9 cellular contexts compared by ENCODE assay signal in the genomic region with DNA sequence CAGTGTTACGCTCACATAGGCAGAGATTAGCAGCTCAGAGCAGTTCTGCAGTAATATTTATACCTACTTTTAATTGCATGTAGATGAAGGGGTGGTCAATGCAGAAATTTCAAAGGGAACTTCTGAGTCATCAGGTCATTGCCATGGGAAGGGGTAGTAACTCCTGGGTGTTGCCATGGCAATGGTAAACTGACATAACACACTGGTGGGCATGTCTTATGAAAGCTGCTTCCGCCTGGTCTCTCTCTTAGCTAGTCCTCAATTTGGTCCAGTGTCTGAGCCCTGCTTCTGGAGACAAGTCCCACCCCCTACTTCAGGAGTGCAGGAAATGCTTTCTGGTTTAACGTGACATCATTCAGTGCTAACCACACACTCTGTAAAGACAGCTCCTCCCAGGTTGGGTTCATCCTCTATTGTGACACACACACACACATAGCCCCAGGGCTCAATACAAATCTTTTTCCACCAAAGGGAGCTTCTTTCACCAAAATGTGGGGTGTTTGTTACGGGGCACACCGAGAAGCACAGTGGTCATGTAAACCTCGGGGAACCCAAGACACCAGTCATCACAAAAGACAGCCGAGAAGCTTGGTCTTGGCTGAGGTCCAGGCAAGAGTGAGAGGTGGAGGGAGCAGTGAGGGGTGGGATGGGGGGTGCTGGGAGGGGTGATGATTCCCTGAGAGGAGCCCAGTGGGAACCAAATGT.
DNase-seq lines count a peak whose midpoint lies in the region; ATAC-seq, FAIRE-seq and TF ChIP-seq lines count a peak whose summit lies in the region.
"Had no signal": no experiment of that assay in that cellular context is flagged by ENCODE, and none has a peak within 500 bp of the region (broad histone marks: within the 10 kb centered on the region; RNA-seq: fewer than 3 reads in every experiment).

No MANE protein-coding gene starts in this region.

- FAIRE-seq in H1 (lab: Jason Lieb, UNC): no peak
- FAIRE-seq: TTC549 had no signal

- H4K91ac ChIP-seq in H1 (replicated peaks; ENCODE audit: insufficient read length, low read length): no peak overlapping the region

- H3K9ac ChIP-seq in H1 (replicated peaks in 1 of 4; ENCODE audit: extremely low read depth in 1 of 4, low read depth in 3 of 4, low read length in 3 of 4): no peak overlapping the region

- no peak overlapping the region for H3K18ac ChIP-seq in H1 (ENCODE audit: extremely low read depth, low read length)

- H3K4me1 ChIP-seq in DOHH2 (ENCODE audit: control insufficient read depth, low read length) (peaks cover 29% of the 10 kb centered on the region), H1 (replicated peaks in 1 of 4; ENCODE audit: control insufficient read depth in 3 of 4, insufficient read depth in 4 of 4, low read length in 3 of 4) (peaks cover 0 to 11% (median 4%) of the 10 kb centered on the region in 4 experiments; a peak in 3 of 7 replicates), gastrocnemius medialis (peaks cover 24 to 30% of the 10 kb centered on the region in 2 donors)

- in situ Hi-C loops in gastrocnemius medialis (cut with MboI; ENCODE audit: low sequenced_read_pairs in 4 of 4): no loop called here

- no peak overlapping the region for H4K5ac ChIP-seq in H1 (ENCODE audit: insufficient read length, low read depth, low read length)

- no peaks in the 10 kb centered on the region for H3K36me3 Mint-ChIP-seq in nephron progenitor cell (ENCODE audit: low read depth)

- H2BK15ac ChIP-seq in H1 (ENCODE audit: low read length): 0 out of 2 replicates have a peak overlapping the region, but pooled peaks have one; percentile 14

- H3K4me1 Mint-ChIP-seq in nephron progenitor cell: peaks cover 27% of the 10 kb centered on the region

- POLR2A ChIA-PET in H1 (lab: Charles Lee; ENCODE audit: partially characterized antibody): interaction anchor here (1.5 to 2.0 kb wide), 3 partner anchors 12 to 76 kb away, joined by 3 to 6 read pairs (median 5); no protein-coding TSS in a partner anchor

- H3K23me2 ChIP-seq in H1 (ENCODE audit: low read depth, low read length): no peaks in the 10 kb centered on the region; the same call in 1 of the 2 replicates

- no peaks in the 10 kb centered on the region for H3K9me3 ChIP-seq in DOHH2 (ENCODE audit: control insufficient read depth, insufficient read depth, low read length)
- peaks cover 0 to 5% of the 10 kb centered on the region in 2 experiments; a peak in 1 of 4 replicates for H3K9me3 ChIP-seq in H1 (ENCODE audit: insufficient read depth in 2 of 2, low read depth in 1 of 2, low read length in 1 of 2)
- no peaks in the 10 kb centered on the region for H3K9me3 ChIP-seq in gastrocnemius medialis

- H4K20me1 ChIP-seq in DOHH2 (ENCODE audit: control insufficient read depth, insufficient read depth, low read depth, low read length) (no peaks in the 10 kb centered on the region), H1 (replicated peaks in 1 of 2; ENCODE audit: control insufficient read depth in 1 of 2, insufficient read depth in 2 of 2, low read length in 2 of 2) (no peaks in the 10 kb centered on the region)

- H3K27me3 Mint-ChIP-seq in nephron progenitor cell (ENCODE audit: low read depth, poor library complexity): peaks cover 16% of the 10 kb centered on the region

- no peak overlapping the region for H3K27ac Mint-ChIP-seq in nephron progenitor cell

- DNase-seq in Jurkat, Clone E6-1 (ENCODE audit: low read depth, low spot score): peak; percentile 90
- DNase-seq in H1 (ENCODE audit: low read depth in 1 of 2, low spot score in 2 of 2) (no peak), gastrocnemius medialis (no peak), nephron progenitor cell (no peak), GM19240 (ENCODE audit: insufficient read length, low spot score) (no peak)

- no peak overlapping the region for H3K14ac ChIP-seq in H1 (ENCODE audit: insufficient read length)

- H3K27me3 ChIP-seq in DOHH2 (ENCODE audit: control insufficient read depth, low read length): no peaks in the 10 kb centered on the region
- no peaks in the 10 kb centered on the region; a peak in 2 of 7 replicates for H3K27me3 ChIP-seq in H1 (replicated peaks in 1 of 4; ENCODE audit: control insufficient read depth in 3 of 4, extremely low read depth in 1 of 4, insufficient read depth in 3 of 4, low read length in 3 of 4)
- no peaks in the 10 kb centered on the region for H3K27me3 ChIP-seq in gastrocnemius medialis

- H3F3A ChIP-seq in DOHH2 (ENCODE audit: control insufficient read depth, insufficient read depth): no peaks in the 10 kb centered on the region

- no peak overlapping the region for H2BK5ac ChIP-seq in H1 (ENCODE audit: low read depth, low read length)

- H3K4me2 ChIP-seq in DOHH2 (ENCODE audit: low read length): peak overlapping the region; percentile 35
- no peak overlapping the region for H3K4me2 ChIP-seq in H1 (ENCODE audit: insufficient read depth in 1 of 2, low read depth in 2 of 2, low read length in 2 of 2)

- no peak overlapping the region for H2AFZ ChIP-seq in H1 (ENCODE audit: low read length)

- TF ChIP-seq RAD21 in H1 (IDR thresholded peaks at IDR 0.05 in 1 of 2, conservative IDR thresholded peaks at IDR 0.05 in 1 of 2; ENCODE audit: low read depth in 2 of 2, low read length in 2 of 2): no peak

- H3K79me2 ChIP-seq in DOHH2 (ENCODE audit: control insufficient read depth, low read length) (no peaks in the 10 kb centered on the region), H1 (ENCODE audit: control insufficient read depth in 1 of 2, insufficient read depth in 2 of 2, low read length in 2 of 2) (no peaks in the 10 kb centered on the region)

- H2BK20ac ChIP-seq in H1 (ENCODE audit: low read length): no peak overlapping the region

- H3K4me3 ChIP-seq in DOHH2 (ENCODE audit: low read length): no peak overlapping the region
- no peak overlapping the region for H3K4me3 ChIP-seq in Jurkat, Clone E6-1 (ENCODE audit: low read length)
- H3K4me3 ChIP-seq in H1 (ENCODE audit: extremely low read depth in 1 of 4, insufficient read depth in 2 of 4, low read depth in 3 of 4, low read length in 4 of 4): no peak overlapping the region
- H3K4me3 ChIP-seq in gastrocnemius medialis: peak overlapping the region in 1 of 4 donors; percentile 10

- H3K9me2 ChIP-seq in DOHH2 (replicated peaks; ENCODE audit: control insufficient read depth, low read length): no peaks in the 10 kb centered on the region

- ATAC-seq in GM21447 (IDR thresholded peaks at IDR 0.05; ENCODE audit: unreplicated experiment) (peak; percentile 81), gastrocnemius medialis (no peak)
- peak; percentile 96 to 97 for ATAC-seq in activated CD4-positive, CD25-positive, alpha-beta regulatory T cell treated with anti-CD3 and anti-CD28 coated beads, Interleukin-2, amount 50 U/mL, for 24 hours

- no peak overlapping the region for H2BK12ac ChIP-seq in H1 (ENCODE audit: low read depth, low read length)

- no peak for TF ChIP-seq CTCF in DOHH2 (IDR thresholded peaks at IDR 0.05; ENCODE audit: low read depth, low read length, poor library complexity, severe bottlenecking)
- TF ChIP-seq CTCF in H1 (IDR thresholded peaks at IDR 0.05; ENCODE audit: control extremely low read depth in 1 of 3, insufficient read depth in 1 of 3, low read depth in 1 of 3, low read length in 3 of 3): no peak
- no peak for TF ChIP-seq CTCF in gastrocnemius medialis (IDR thresholded peaks at IDR 0.05 in 4 of 5, conservative IDR thresholded peaks at IDR 0.05 in 1 of 5)
- no peak for TF ChIP-seq CTCF in nephron progenitor cell (IDR thresholded peaks at IDR 0.05)

- no peak for TF ChIP-seq POLR2A in H1 (IDR thresholded peaks at IDR 0.05; ENCODE audit: control extremely low read depth in 1 of 2, low read depth in 2 of 2, low read length in 2 of 2)
- no peak for TF ChIP-seq POLR2A in gastrocnemius medialis (IDR thresholded peaks at IDR 0.05)

- H2AK5ac ChIP-seq in H1 (ENCODE audit: low read depth, low read length): no peak overlapping the region

- H3K9me3 Mint-ChIP-seq in nephron progenitor cell: peaks cover 19% of the 10 kb centered on the region

- TF ChIP-seq EP300 in H1 (IDR thresholded peaks at IDR 0.05; ENCODE audit: borderline replicate concordance in 1 of 2, low read depth in 2 of 2, low read length in 2 of 2): no peak

- H3K27ac ChIP-seq in DOHH2 (ENCODE audit: low read depth, low read length): no peak overlapping the region
- no peak overlapping the region for H3K27ac ChIP-seq in H1 (ENCODE audit: low read depth, low read length)
- H3K27ac ChIP-seq in gastrocnemius medialis: peak overlapping the region; percentile 39 to 66 (median 51)

- H3K79me1 ChIP-seq in H1 (ENCODE audit: low read depth, low read length): no peaks in the 10 kb centered on the region; the same call in 1 of the 2 replicates

- CTCF ChIA-PET in H1 (lab: Charles Lee; ENCODE audit: partially characterized antibody): interaction anchor here (0.6 to 1.4 kb wide), 4 partner anchors 25 to 293 kb away, joined by 3 read pairs; no protein-coding TSS in a partner anchor

- intact Hi-C loops in gastrocnemius medialis (cut with DNase I; ENCODE audit: low total_unique reads): no loop called here

- H3K56ac ChIP-seq in H1 (replicated peaks; ENCODE audit: insufficient read length, low read depth, low read length): no peak overlapping the region

- WGBS in H1 (ENCODE audit: extremely low coverage in 1 of 2, insufficient coverage in 1 of 2, insufficient read length in 1 of 2, insufficient replicate concordance in 2 of 2, low coverage in 1 of 2, low lambda C conversion rate in 2 of 2, missing lambda C conversion rate in 1 of 2), 2 experiments: 91% methylated on average over 7 of the region's 7 CpGs; no CpG with 5 or more reads in 1 of the 2 experiments

- H4K8ac ChIP-seq in H1 (ENCODE audit: extremely low read depth, insufficient read depth, low read length): no peak overlapping the region; the same call in 1 of the 2 replicates

- no peak overlapping the region for H2BK120ac ChIP-seq in H1 (replicated peaks; ENCODE audit: low read depth, low read length)

- no peak overlapping the region for H3K4ac ChIP-seq in H1 (replicated peaks; ENCODE audit: insufficient read length, low read depth, low read length)

- H3K23ac ChIP-seq in H1 (ENCODE audit: insufficient read length): no peak overlapping the region

- H3K36me3 ChIP-seq in DOHH2 (ENCODE audit: control insufficient read depth, low read length) (no peaks in the 10 kb centered on the region), H1 (ENCODE audit: control insufficient read depth in 2 of 4, insufficient read depth in 4 of 4, low read length in 3 of 4) (no peaks in the 10 kb centered on the region), gastrocnemius medialis (no peaks in the 10 kb centered on the region)

- H3K4me3 Mint-ChIP-seq in nephron progenitor cell: no peak overlapping the region

TF ChIP-seq in H1, 55 proteins besides CTCF, POLR2A, EP300 and RAD21 (continues in another document):
- TF ChIP-seq, protein P1, sequence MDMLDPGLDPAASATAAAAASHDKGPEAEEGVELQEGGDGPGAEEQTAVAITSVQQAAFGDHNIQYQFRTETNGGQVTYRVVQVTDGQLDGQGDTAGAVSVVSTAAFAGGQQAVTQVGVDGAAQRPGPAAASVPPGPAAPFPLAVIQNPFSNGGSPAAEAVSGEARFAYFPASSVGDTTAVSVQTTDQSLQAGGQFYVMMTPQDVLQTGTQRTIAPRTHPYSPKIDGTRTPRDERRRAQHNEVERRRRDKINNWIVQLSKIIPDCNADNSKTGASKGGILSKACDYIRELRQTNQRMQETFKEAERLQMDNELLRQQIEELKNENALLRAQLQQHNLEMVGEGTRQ (IDR thresholded peaks at IDR 0.05; ENCODE audit: low read length): no peak
- TF ChIP-seq NRF1 (IDR thresholded peaks at IDR 0.05; ENCODE audit: low read depth, low read length): no peak
- no peak for TF ChIP-seq KDM1A (IDR thresholded peaks at IDR 0.05; ENCODE audit: borderline replicate concordance, low read length)

Comparison
In these comparisons a context has a peak if more than half of its experiments do, and no peak if none do; other contexts are left out.
1. H3K27ac ChIP-seq: peak in gastrocnemius medialis (4 of 4); none in DOHH2 (single experiment) and H1 (single experiment).
2. ATAC-seq: peak in GM21447 (single experiment) and activated CD4-positive, CD25-positive, alpha-beta regulatory T cell treated with anti-CD3 and anti-CD28 coated beads, Interleukin-2, amount 50 U/mL, for 24 hours (2 of 2); none in gastrocnemius medialis (0 of 2).